Comparison of ENCODE assay signal across 9 cellular contexts in the genomic region with DNA sequence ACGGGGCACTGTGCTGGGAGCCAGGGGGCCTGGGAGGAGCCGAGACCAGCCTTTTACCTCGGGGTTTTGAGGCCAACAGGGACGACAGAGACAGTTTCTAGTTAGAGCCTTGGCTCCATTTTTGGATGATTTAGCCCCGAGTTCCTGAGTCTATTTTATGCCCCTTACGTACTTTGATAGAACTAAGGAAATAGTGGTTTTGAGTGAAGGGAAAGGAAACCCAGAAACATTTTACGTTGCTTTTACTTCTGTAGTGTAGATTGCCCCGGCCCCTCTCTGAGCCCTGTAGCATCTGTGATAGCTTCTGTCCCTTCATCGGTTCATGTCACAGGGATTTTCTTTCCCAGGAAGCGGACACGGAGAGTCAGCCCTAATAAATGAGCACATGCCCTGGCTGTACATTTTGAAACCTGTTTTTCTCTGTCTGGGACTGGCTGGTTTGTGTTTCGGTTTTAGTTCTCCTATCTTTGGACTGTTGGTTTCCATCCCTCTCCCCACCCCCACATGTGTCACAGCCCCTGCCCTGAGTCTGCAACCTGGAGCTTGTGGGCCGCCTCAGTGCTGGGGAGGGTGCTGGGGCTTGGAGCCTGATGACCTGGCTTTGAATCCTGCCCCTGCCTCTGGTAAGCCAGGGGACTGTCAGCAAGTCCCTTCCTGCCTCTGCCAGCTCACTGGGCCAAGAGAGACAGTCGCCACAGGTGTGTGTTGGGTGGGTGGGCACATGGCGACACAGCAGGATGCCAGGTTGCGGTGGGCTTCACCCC. TPM values are rescaled to one million over a fixed set of nuclear protein-coding genes. Genes with fewer than 3 reads are reported as not detected.
A peak's percentile ranks its signal among the peaks of the same experiment; 100 is the strongest.
DNase-seq lines count a peak whose midpoint lies in the region; ATAC-seq, FAIRE-seq and TF ChIP-seq lines count a peak whose summit lies in the region.
"Had no signal": no experiment of that assay in that cellular context is flagged by ENCODE, and none has a peak within 500 bp of the region (broad histone marks: within the 10 kb centered on the region; RNA-seq: fewer than 3 reads in every experiment).

No MANE protein-coding gene starts in this region.

- H3K4me1 ChIP-seq in skeletal muscle tissue (ENCODE audit: control insufficient read depth in 3 of 3, insufficient read depth in 3 of 3, low read length in 3 of 3) = peaks cover 3 to 15% (median 6%) of the 10 kb centered on the region in 3 donors

- DNase-seq in GM12891 (ENCODE audit: insufficient read length, low spot score) (no peak), SIG-M5 treated with dmso at 0.1 percent for 504 hours (lab: John Stamatoyannopoulos, UW; ENCODE audit: unreplicated experiment) (peak; percentile 85), dermis blood vessel endothelial cell (no peak), NCI-H2107 (lab: John Stamatoyannopoulos, UW) (no peak), cortex of kidney (lab: John Stamatoyannopoulos, UW) (no peak)
- peak; percentile 74 for DNase-seq in activated naive CD8-positive, alpha-beta T cell treated with anti-CD3 and anti-CD28 coated beads, Interleukin-2, amount 50 U/mL, for 16 hours (ENCODE audit: low read depth, low spot score)

- no peaks in the 10 kb centered on the region for H3K27me3 ChIP-seq in skeletal muscle tissue (ENCODE audit: control insufficient read depth in 3 of 3, insufficient read depth in 3 of 3, low read length in 3 of 3)

- no peaks in the 10 kb centered on the region for H3K9me3 ChIP-seq in skeletal muscle tissue (ENCODE audit: control insufficient read depth in 3 of 3, low read length in 3 of 3)

- no peak overlapping the region for H3K4me3 ChIP-seq in skeletal muscle tissue (ENCODE audit: low read length in 3 of 3)

- peak; percentile 96 for FAIRE-seq in GM12891 (lab: Jason Lieb, UNC)
- FAIRE-seq: endometrium had no signal

- ATAC-seq in HG02798 (IDR thresholded peaks at IDR 0.05; ENCODE audit: poor library complexity, unreplicated experiment) = peak; percentile 55

- no peak; the same call in 1 of the 2 replicates for TF ChIP-seq POLR2A in GM12891 (IDR thresholded peaks at IDR 0.05; ENCODE audit: low read depth, low read length)

- peak overlapping the region; percentile 36 for H3K27ac ChIP-seq in skeletal muscle tissue (ENCODE audit: low read depth, low read length)

- H3K36me3 ChIP-seq in skeletal muscle tissue (ENCODE audit: control insufficient read depth in 3 of 3, insufficient read depth in 3 of 3, low read length in 3 of 3) = peaks cover 28 to 29% (median 28%) of the 10 kb centered on the region in 3 donors

- peak overlapping the region in 1 of 3 donors; percentile 8 for H3K9ac ChIP-seq in skeletal muscle tissue (ENCODE audit: low read depth in 1 of 3, low read length in 3 of 3)

TF ChIP-seq in GM12891, 5 proteins besides CTCF, POLR2A, EP300 and RAD21:
- TF ChIP-seq TAF1 (IDR thresholded peaks at IDR 0.05; ENCODE audit: low read depth, low read length) (peak; percentile 35; the same call in 1 of the 2 replicates), POU2F2 (IDR thresholded peaks at IDR 0.05; ENCODE audit: low read depth, low read length) (peak; percentile 66; the same call in 1 of the 2 replicates), PAX5 (IDR thresholded peaks at IDR 0.05; ENCODE audit: insufficient read depth, low read length, severe bottlenecking) (no peak), SPI1 (IDR thresholded peaks at IDR 0.05; ENCODE audit: low read depth, low read length) (0 out of 2 replicates have a peak, but pooled peaks have one; percentile 11), POLR2AphosphoS5 (IDR thresholded peaks at IDR 0.05; ENCODE audit: low read depth, low read length) (0 out of 2 replicates have a peak, but pooled peaks have one; percentile 41)

RNA-seq across cellular contexts. Expression of gene ORAI2, which starts 6.9 kb away (rescaled TPM):
- polyA plus RNA-seq in GM12891 (2012; ENCODE audit: low read depth, missing spikeins) = 27.6 TPM
- total RNA-seq in skeletal muscle tissue (3.1 TPM), dermis blood vessel endothelial cell (94.3 and 147 TPM in 2 replicates)

RNA-seq across cellular contexts. Expression of gene PRKRIP1, which starts 30.3 kb away (rescaled TPM):
- 28.3 TPM for polyA plus RNA-seq in GM12891 (2012; ENCODE audit: low read depth, missing spikeins)
- total RNA-seq in skeletal muscle tissue (9.4 TPM), dermis blood vessel endothelial cell (15.9 and 18.0 TPM in 2 replicates)

RNA-seq across cellular contexts. Expression of gene ALKBH4, which starts 38.2 kb away (rescaled TPM):
- 6.1 TPM for polyA plus RNA-seq in GM12891 (2012; ENCODE audit: low read depth, missing spikeins)
- total RNA-seq in skeletal muscle tissue (10.4 TPM), dermis blood vessel endothelial cell (11.6 and 25.5 TPM in 2 replicates)

RNA-seq across cellular contexts. Expression of gene LRWD1, which starts 38.3 kb away (rescaled TPM):
- polyA plus RNA-seq in GM12891 (2012; ENCODE audit: low read depth, missing spikeins) = 12.5 TPM
- total RNA-seq in skeletal muscle tissue = 12.5 TPM
- total RNA-seq in dermis blood vessel endothelial cell = 21.6 and 28.8 TPM in 2 replicates

RNA-seq across cellular contexts. Expression of gene POLR2J, which starts 52.3 kb away (rescaled TPM):
- polyA plus RNA-seq in GM12891 (2012; ENCODE audit: low read depth, missing spikeins) = 94.7 TPM
- total RNA-seq in skeletal muscle tissue (19.8 TPM), dermis blood vessel endothelial cell (19.9 and 22.4 TPM in 2 replicates)

Comparison
In these comparisons a context has a peak if more than half of its experiments do, and no peak if none do; other contexts are left out.
1. DNase-seq: peak in SIG-M5 treated with dmso at 0.1 percent for 504 hours (single experiment) and activated naive CD8-positive, alpha-beta T cell treated with anti-CD3 and anti-CD28 coated beads, Interleukin-2, amount 50 U/mL, for 16 hours (single experiment); none in GM12891 (single experiment), dermis blood vessel endothelial cell (single experiment), NCI-H2107 (single experiment) and cortex of kidney (single experiment).
2. RNA of gene ORAI2, which starts 6.9 kb away (total RNA-seq): 94.3 to 147 TPM in dermis blood vessel endothelial cell; 3.1 TPM in skeletal muscle tissue (single experiment); every median in the first group is over 10 times any median in the second.